ENCODE assay signal across 8 cellular contexts in the genomic region with DNA sequence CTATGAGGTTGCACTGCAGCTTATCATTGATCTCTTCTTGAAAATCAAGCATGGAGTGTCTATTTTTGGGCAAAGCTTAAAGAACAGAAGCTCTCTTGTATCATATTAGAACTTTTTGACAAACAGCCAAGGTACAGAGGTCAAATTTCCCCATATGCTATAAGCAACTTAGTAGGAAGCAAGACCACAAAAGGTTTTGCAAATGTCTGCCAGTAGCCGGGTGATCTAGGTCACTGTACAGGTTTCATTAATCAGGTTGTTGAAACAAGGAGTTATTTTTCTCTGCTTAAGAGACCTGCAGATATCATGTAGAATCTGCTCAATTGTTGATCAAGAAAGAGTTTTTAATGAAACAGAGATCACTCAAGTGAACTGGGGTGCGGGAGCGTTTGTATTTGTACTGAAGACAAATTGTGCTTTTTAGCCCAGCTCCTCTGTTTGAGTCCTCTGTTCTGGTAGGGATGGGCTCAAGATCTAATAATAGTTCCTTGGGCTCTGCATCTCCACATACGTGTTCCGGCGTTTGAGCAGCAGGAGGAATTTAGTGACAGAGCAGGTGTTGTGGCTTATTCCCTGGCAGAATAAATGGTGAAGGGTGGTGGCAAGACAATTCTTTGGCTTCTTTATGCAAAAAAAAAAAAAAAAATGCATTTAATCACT. TPM values are rescaled to one million over a fixed set of nuclear protein-coding genes. Genes with fewer than 3 reads are reported as not detected.
DNase-seq lines count a peak whose midpoint lies in the region; ATAC-seq, FAIRE-seq and TF ChIP-seq lines count a peak whose summit lies in the region.

No MANE protein-coding gene starts in this region.

- H3K4me1 Mint-ChIP-seq in activated naive CD4-positive, alpha-beta T cell treated with anti-CD3 and anti-CD28 coated beads, Interleukin-2, amount 50 U/mL, for 24 hours = peaks cover 53% of the 10 kb centered on the region
- peaks cover 10% of the 10 kb centered on the region for H3K4me1 Mint-ChIP-seq in Calu3 (ENCODE audit: low read depth, unreplicated experiment)

- 17 to 19% (median 19%) methylated on average over 6 of the region's 6 CpGs for WGBS in ovary, 3 donors

- H4K20me1 ChIP-seq in endothelial cell of umbilical vein (replicated peaks; ENCODE audit: control insufficient read depth, extremely low read depth, insufficient read depth, low read length) = no peaks in the 10 kb centered on the region

- peak overlapping the region; percentile 89 for H3K27ac Mint-ChIP-seq in activated naive CD4-positive, alpha-beta T cell treated with anti-CD3 and anti-CD28 coated beads, Interleukin-2, amount 50 U/mL, for 24 hours
- H3K27ac Mint-ChIP-seq in activated naive CD4-positive, alpha-beta T cell treated with anti-CD3 and anti-CD28 coated beads, Interleukin-2, amount 50 U/mL, for 72 hours = peak overlapping the region in 1 of 2 donors; percentile 86
- no peak overlapping the region for H3K27ac Mint-ChIP-seq in Calu3 (ENCODE audit: unreplicated experiment)

- dilution Hi-C loops in endothelial cell of umbilical vein (cut with MboI; ENCODE audit: extremely low pct_ligation_motif_present, low sequenced_read_pairs) = no loop called here

- CTCF ChIA-PET in endothelial cell of umbilical vein (lab: Charles Lee) (interaction anchor here (0.6 to 2.4 kb wide), 73 partner anchors 9 to 1957 kb away, joined by 3 to 49 read pairs (median 4); no protein-coding TSS in a partner anchor), Calu3 (lab: Charles Lee) (interaction anchor here (0.7 to 1.4 kb wide), 8 partner anchors 148 to 1548 kb away, joined by 3 to 4 read pairs (median 3); no protein-coding TSS in a partner anchor)

- no peaks in the 10 kb centered on the region for H3K9me3 Mint-ChIP-seq in activated naive CD4-positive, alpha-beta T cell treated with anti-CD3 and anti-CD28 coated beads, Interleukin-2, amount 50 U/mL, for 24 hours
- no peaks in the 10 kb centered on the region for H3K9me3 Mint-ChIP-seq in activated naive CD4-positive, alpha-beta T cell treated with anti-CD3 and anti-CD28 coated beads, Interleukin-2, amount 50 U/mL, for 72 hours
- H3K9me3 Mint-ChIP-seq in Calu3 (ENCODE audit: low read depth, unreplicated experiment) = no peaks in the 10 kb centered on the region

- peak overlapping the region; percentile 70 for H3K4me3 Mint-ChIP-seq in activated naive CD4-positive, alpha-beta T cell treated with anti-CD3 and anti-CD28 coated beads, Interleukin-2, amount 50 U/mL, for 24 hours
- no peak overlapping the region for H3K4me3 Mint-ChIP-seq in Calu3 (ENCODE audit: low read depth, unreplicated experiment)

- H2AFZ ChIP-seq in endothelial cell of umbilical vein (ENCODE audit: low read depth, low read length) = no peak overlapping the region

- BruUV-seq in endothelial cell of umbilical vein (replicated peaks; lab: Mats Ljungman, UMichigan) = no TSS peak
- no TSS peak for BruUV-seq in Calu3 (replicated peaks; lab: Mats Ljungman, UMichigan)

- H3K27me3 Mint-ChIP-seq in activated naive CD4-positive, alpha-beta T cell treated with anti-CD3 and anti-CD28 coated beads, Interleukin-2, amount 50 U/mL, for 24 hours = no peaks in the 10 kb centered on the region
- no peaks in the 10 kb centered on the region for H3K27me3 Mint-ChIP-seq in Calu3 (ENCODE audit: unreplicated experiment)

- POLR2A ChIA-PET in endothelial cell of umbilical vein (lab: Charles Lee) = interaction anchor here (0.6 to 2.1 kb wide), 12 partner anchors 218 to 1202 kb away, joined by 3 to 13 read pairs (median 4); no protein-coding TSS in a partner anchor

- intact Hi-C loops in endothelial cell of umbilical vein (cut with micrococcal nuclease) (loop anchor here (1.0 to 10.0 kb wide), 7 partner anchors 557 to 1955 kb away; no protein-coding TSS in a partner anchor), ovary (cut with DNase I) (loop anchor here (5.0 to 10.0 kb wide), 13 partner anchors 75 to 1095 kb away; no protein-coding TSS in a partner anchor), Calu3 (cut with micrococcal nuclease; ENCODE audit: unreplicated experiment) (loop anchor here (5.0 to 10.0 kb wide), 8 partner anchors 165 to 1547 kb away; no protein-coding TSS in a partner anchor)

- no peak for ATAC-seq in activated naive CD4-positive, alpha-beta T cell treated with anti-CD3 and anti-CD28 coated beads, Interleukin-2, amount 50 U/mL, for 72 hours

- peaks cover 6% of the 10 kb centered on the region for H3K36me3 Mint-ChIP-seq in activated naive CD4-positive, alpha-beta T cell treated with anti-CD3 and anti-CD28 coated beads, Interleukin-2, amount 50 U/mL, for 24 hours
- peaks cover 18 to 22% of the 10 kb centered on the region in 2 donors for H3K36me3 Mint-ChIP-seq in activated naive CD4-positive, alpha-beta T cell treated with anti-CD3 and anti-CD28 coated beads, Interleukin-2, amount 50 U/mL, for 72 hours
- peaks cover 30% of the 10 kb centered on the region for H3K36me3 Mint-ChIP-seq in Calu3 (ENCODE audit: insufficient read depth, unreplicated experiment)

- no peak overlapping the region for H3K9ac ChIP-seq in endothelial cell of umbilical vein (replicated peaks; ENCODE audit: extremely low read depth, insufficient read depth, low read length)

- H3K27ac ChIP-seq in SJCRH30 (no peak overlapping the region), endothelial cell of umbilical vein (ENCODE audit: insufficient read depth, low read depth, low read length) (peak overlapping the region; percentile 6), ovary (peak overlapping the region in 1 of 2 donors; percentile 95)

- no peak for TF ChIP-seq POLR2A in endothelial cell of umbilical vein (IDR thresholded peaks at IDR 0.05; ENCODE audit: low read depth, low read length)
- no peak for TF ChIP-seq POLR2A in ovary (IDR thresholded peaks at IDR 0.05)
- no peak for TF ChIP-seq POLR2A in H54 (IDR thresholded peaks at IDR 0.05; ENCODE audit: low read depth, low read length)

- FAIRE-seq in endothelial cell of umbilical vein (lab: Jason Lieb, UNC) (no peak), H54 (lab: Jason Lieb, UNC) (no peak)

- H3K9me3 ChIP-seq in SJCRH30 (replicated peaks) (no peaks in the 10 kb centered on the region), endothelial cell of umbilical vein (replicated peaks; ENCODE audit: control insufficient read depth, insufficient read depth, low read length) (no peaks in the 10 kb centered on the region), ovary (peaks cover 0 to 5% of the 10 kb centered on the region in 2 donors)

- no peaks in the 10 kb centered on the region for H3K27me3 ChIP-seq in SJCRH30
- no peaks in the 10 kb centered on the region for H3K27me3 ChIP-seq in endothelial cell of umbilical vein (ENCODE audit: control insufficient read depth in 2 of 2, insufficient read depth in 2 of 2, low read length in 2 of 2)
- no peaks in the 10 kb centered on the region for H3K27me3 ChIP-seq in ovary

- no peak for DNase-seq in activated naive CD4-positive, alpha-beta T cell treated with anti-CD3 and anti-CD28 coated beads, Interleukin-2, amount 50 U/mL, for 72 hours (ENCODE audit: low spot score in 2 of 2)
- peak; percentile 47 to 74 for DNase-seq in SJCRH30
- no peak for DNase-seq in endothelial cell of umbilical vein (ENCODE audit: low read depth, low spot score)
- no peak for DNase-seq in ovary
- no peak for DNase-seq in Calu3
- DNase-seq in pons (ENCODE audit: low spot score) = no peak
- no peak for DNase-seq in H54 (ENCODE audit: insufficient read length, low spot score)

- H3K4me1 ChIP-seq in SJCRH30 = peaks cover 32% of the 10 kb centered on the region
- H3K4me1 ChIP-seq in endothelial cell of umbilical vein (ENCODE audit: control insufficient read depth, extremely low read depth, insufficient read depth, low read length) = peaks cover 41% of the 10 kb centered on the region
- peaks cover 4% of the 10 kb centered on the region for H3K4me1 ChIP-seq in ovary (ENCODE audit: insufficient read depth)

- no peaks in the 10 kb centered on the region for H3K9me1 ChIP-seq in endothelial cell of umbilical vein (replicated peaks; ENCODE audit: control insufficient read depth, extremely low read depth, insufficient read depth, low read length)

- TF ChIP-seq CTCF in endothelial cell of umbilical vein (IDR thresholded peaks at IDR 0.05; ENCODE audit: extremely low read depth in 1 of 2, insufficient read depth in 1 of 2, low read depth in 1 of 2, low read length in 2 of 2) (no peak), ovary (IDR thresholded peaks at IDR 0.05) (no peak), Calu3 (IDR thresholded peaks at IDR 0.05; ENCODE audit: unreplicated experiment) (no peak)

- peaks cover 33% of the 10 kb centered on the region for H3K79me2 ChIP-seq in endothelial cell of umbilical vein (ENCODE audit: control insufficient read depth, insufficient read depth, low read length)

- TF ChIP-seq EP300 in ovary (IDR thresholded peaks at IDR 0.05) = no peak

- H3K4me2 ChIP-seq in endothelial cell of umbilical vein (ENCODE audit: insufficient read depth, low read length) = peak overlapping the region; percentile 92

- peaks cover 20% of the 10 kb centered on the region for H3K36me3 ChIP-seq in SJCRH30
- no peaks in the 10 kb centered on the region for H3K36me3 ChIP-seq in endothelial cell of umbilical vein (ENCODE audit: control insufficient read depth in 2 of 2, extremely low read depth in 1 of 2, insufficient read depth in 2 of 2, low read length in 2 of 2)
- H3K36me3 ChIP-seq in ovary = no peaks in the 10 kb centered on the region

- no peak overlapping the region for H3K4me3 ChIP-seq in SJCRH30
- H3K4me3 ChIP-seq in endothelial cell of umbilical vein (replicated peaks in 1 of 3; ENCODE audit: insufficient read depth in 1 of 3, low read depth in 1 of 3, low read length in 3 of 3) = no peak overlapping the region
- H3K4me3 ChIP-seq in ovary = peak overlapping the region; percentile 96

TF ChIP-seq in endothelial cell of umbilical vein, 7 proteins besides CTCF, POLR2A, EP300 and RAD21 (continues in another document):
- TF ChIP-seq POLR2AphosphoS5 (IDR thresholded peaks at IDR 0.05; ENCODE audit: insufficient read depth, low read depth, low read length) = no peak
- no peak for TF ChIP-seq JUN (IDR thresholded peaks at IDR 0.05; ENCODE audit: borderline replicate concordance, insufficient read depth, insufficient read length, low read depth)
- no peak for TF ChIP-seq GATA2 (IDR thresholded peaks at IDR 0.05; ENCODE audit: insufficient read depth, insufficient read length, low read depth, low read length)

RNA-seq across cellular contexts. Expression of a gene that starts 4.3 kb away (rescaled TPM):
- 10 to 100 TPM; 14.5 to 40.3 TPM for total RNA-seq in activated naive CD4-positive, alpha-beta T cell treated with anti-CD3 and anti-CD28 coated beads, Interleukin-2, amount 50 U/mL, for 72 hours
- total RNA-seq in SJCRH30 (2014; rRNA removed; shearing (Covaris generic)) = 23.6 and 24.6 TPM in 2 replicates
- total RNA-seq in endothelial cell of umbilical vein (81.1 and 82.3 TPM in 2 replicates), ovary (100 to 1,000 TPM; 164 to 350 (median 215) TPM), Calu3 (2022) (21.4 and 29.6 TPM in 2 replicates)
- polyA plus RNA-seq in endothelial cell of umbilical vein (85.7 and 155 TPM in 2 replicates), ovary (100 to 1,000 TPM; 304 to 329 TPM)
- 43.6 and 59.9 TPM in 2 replicates for polyA plus RNA-seq in endothelial cell of umbilical vein (2011; cell fraction: cytosol; rRNA removed)
- polyA plus RNA-seq in endothelial cell of umbilical vein (2011; cell fraction: nucleus; rRNA removed) = 49.1 and 61.5 TPM in 2 replicates
- polyA plus RNA-seq in endothelial cell of umbilical vein (2012) = 104 and 193 TPM in 2 replicates
- polyA minus RNA-seq in endothelial cell of umbilical vein = 25.1 and 36.8 TPM in 2 replicates
- polyA minus RNA-seq in endothelial cell of umbilical vein (2011; cell fraction: cytosol; rRNA and poly(A)+ RNA removed) = 30.2 TPM
- polyA minus RNA-seq in endothelial cell of umbilical vein (2011; cell fraction: nucleus; rRNA and poly(A)+ RNA removed) = 25.8 and 50.1 TPM in 2 replicates

Comparison
In these comparisons a context has a peak if more than half of its experiments do, and no peak if none do; other contexts are left out.
1. DNase-seq: peak in SJCRH30 (2 of 2); none in activated naive CD4-positive, alpha-beta T cell treated with anti-CD3 and anti-CD28 coated beads, Interleukin-2, amount 50 U/mL, for 72 hours (0 of 2), endothelial cell of umbilical vein (single experiment), ovary (0 of 5), Calu3 (single experiment), pons (single experiment) and H54 (single experiment).